24 cellular contexts compared by ENCODE assay signal in genomic region chr6:3758842-3759144, GRCh38. TPM values are rescaled to one million over a fixed set of nuclear protein-coding genes. Genes with fewer than 3 reads are reported as not detected.
DNase-seq lines count a peak whose midpoint lies in the region; ATAC-seq, FAIRE-seq and TF ChIP-seq lines count a peak whose summit lies in the region.
"Had no signal": no experiment of that assay in that cellular context is flagged by ENCODE, and none has a peak within 500 bp of the region (broad histone marks: within the 10 kb centered on the region; RNA-seq: fewer than 3 reads in every experiment).

No MANE protein-coding gene starts in this region.

- no peak overlapping the region for H3K4me3 Mint-ChIP-seq in osteocyte (ENCODE audit: unreplicated experiment)
- H3K4me3 Mint-ChIP-seq in type B pancreatic cell = no peak overlapping the region
- H3K4me3 Mint-ChIP-seq: CD8-positive, alpha-beta T cell; GM23338 had no signal

- no TSS peak for BruUV-seq in HepG2 (replicated peaks; lab: Mats Ljungman, UMichigan)

- no peak for TF ChIP-seq CTCF in HepG2 (CRISPR knock-in tag; IDR thresholded peaks at IDR 0.05)
- TF ChIP-seq CTCF in right lobe of liver (IDR thresholded peaks at IDR 0.05) = no peak
- TF ChIP-seq CTCF in esophagus muscularis mucosa (IDR thresholded peaks at IDR 0.05) = no peak
- no peak for TF ChIP-seq CTCF in osteocyte (IDR thresholded peaks at IDR 0.05)
- TF ChIP-seq CTCF in type B pancreatic cell (conservative IDR thresholded peaks at IDR 0.05) = no peak

- H4K20me1 ChIP-seq in HepG2 (ENCODE audit: insufficient read depth, low read length) = no peaks in the 10 kb centered on the region

- no peaks in the 10 kb centered on the region for H3K79me2 ChIP-seq in HepG2 (ENCODE audit: insufficient read depth, low read length)

- H2AFZ ChIP-seq in HepG2 (ENCODE audit: low read length) = peak overlapping the region; percentile 75
- H2AFZ ChIP-seq: GM23338 had no signal

- CTCF ChIA-PET in HepG2 (lab: Yijun Ruan, JAX; ENCODE audit: low intra/inter-chr PET ratio, low total read pairs) = no interaction called here

- H3K27ac Mint-ChIP-seq in osteocyte (ENCODE audit: unreplicated experiment) (peak overlapping the region; percentile 63), type B pancreatic cell (peak overlapping the region; percentile 88)
- H3K27ac Mint-ChIP-seq: CD8-positive, alpha-beta T cell; GM23338 had no signal

- no peak for TF ChIP-seq RAD21 in HepG2 (CRISPR knock-in tag; IDR thresholded peaks at IDR 0.05)

- in situ Hi-C loops in HepG2 (cut with HindIII; ENCODE audit: extremely low pct_ligation_motif_present, low pct_unique_long_range_greater_than_20kb) = no loop called here

- H3K9ac ChIP-seq in HepG2 (ENCODE audit: insufficient read depth, low read depth, low read length) = peak overlapping the region; percentile 46

- FAIRE-seq in HepG2 (lab: Jason Lieb, UNC) (no peak), frontal cortex (lab: Jason Lieb, UNC) (no peak)
- FAIRE-seq: GM12878 had no signal

- H3K27ac ChIP-seq in HepG2 (ENCODE audit: extremely low read length, insufficient read depth, low read length) = no peak overlapping the region
- no peak overlapping the region for H3K27ac ChIP-seq in right lobe of liver
- peak overlapping the region; percentile 37 to 57 (median 52) for H3K27ac ChIP-seq in esophagus muscularis mucosa (replicated peaks in 1 of 4)
- H3K27ac ChIP-seq: RWPE1 had no signal

- H3K4me1 ChIP-seq in HepG2 (ENCODE audit: insufficient read depth, low read length) = peaks cover 52% of the 10 kb centered on the region
- H3K4me1 ChIP-seq in right lobe of liver = peaks cover 0 to 13% (median 0%) of the 10 kb centered on the region in 4 donors
- peaks cover 0 to 11% (median 9%) of the 10 kb centered on the region in 4 donors for H3K4me1 ChIP-seq in esophagus muscularis mucosa

- intact Hi-C loops in HepG2 (cut with micrococcal nuclease; ENCODE audit: unreplicated experiment) (no loop called here), right lobe of liver (cut with DNase I) (no loop called here), esophagus muscularis mucosa (cut with DNase I) (no loop called here)

- H3K4me2 ChIP-seq in HepG2 (ENCODE audit: low read depth, low read length) = peak overlapping the region; percentile 80
- H3K4me2 ChIP-seq: GM23338 had no signal

- H3K9me3 ChIP-seq in HepG2 (ENCODE audit: low read length) (no peaks in the 10 kb centered on the region), right lobe of liver (no peaks in the 10 kb centered on the region), esophagus muscularis mucosa (no peaks in the 10 kb centered on the region)

- H3K36me3 ChIP-seq in HepG2 (replicated peaks in 1 of 2; ENCODE audit: control insufficient read depth in 1 of 2, insufficient read depth in 2 of 2, low read length in 2 of 2) = no peaks in the 10 kb centered on the region
- H3K36me3 ChIP-seq in right lobe of liver = no peaks in the 10 kb centered on the region
- H3K36me3 ChIP-seq in esophagus muscularis mucosa = no peaks in the 10 kb centered on the region

- H3K36me3 Mint-ChIP-seq in osteocyte (ENCODE audit: unreplicated experiment) = no peaks in the 10 kb centered on the region
- no peaks in the 10 kb centered on the region for H3K36me3 Mint-ChIP-seq in type B pancreatic cell
- H3K36me3 Mint-ChIP-seq: CD8-positive, alpha-beta T cell had no signal

- H3K9me3 Mint-ChIP-seq in osteocyte (ENCODE audit: unreplicated experiment) = no peaks in the 10 kb centered on the region
- H3K9me3 Mint-ChIP-seq in type B pancreatic cell = no peaks in the 10 kb centered on the region
- H3K9me3 Mint-ChIP-seq: CD8-positive, alpha-beta T cell; GM23338 had no signal

- H3K27me3 Mint-ChIP-seq in osteocyte (ENCODE audit: unreplicated experiment) = no peaks in the 10 kb centered on the region
- no peaks in the 10 kb centered on the region for H3K27me3 Mint-ChIP-seq in type B pancreatic cell

- DNase-seq in HepG2 (ENCODE audit: low spot score) (peak; percentile 44), right lobe of liver (no peak), esophagus muscularis mucosa (ENCODE audit: extremely low spot score) (no peak), osteocyte (ENCODE audit: extremely low spot score, unreplicated experiment) (no peak), type B pancreatic cell (ENCODE audit: extremely low spot score, unreplicated experiment) (no peak), frontal cortex (ENCODE audit: low spot score in 2 of 2) (no peak), germinal center (ENCODE audit: low spot score) (no peak)
- DNase-seq in stimulated activated CD4-positive, alpha-beta T cell treated with anti-CD3 and anti-CD28 coated beads, Interleukin-4, amount 100 ng/mL, for 1 hour = no peak
- DNase-seq: 8988T; C1 segment of cervical spinal cord; CD8-positive, alpha-beta T cell; DND-41; HCEC 1CT; KBM-7; NCI-H1092; NCI-H1436; NCI-H1930; NCI-H2227 treated with DMSO at 0.1 percent for 48 hours; NCI-H510A; NK-92 treated with Interleukin-12 subunit alpha and Interleukin-12 subunit beta, amount 100 ng/mL, for 24 hours; SIG-M5 had no signal

- peaks cover 55% of the 10 kb centered on the region for H3K4me1 Mint-ChIP-seq in osteocyte (ENCODE audit: unreplicated experiment)
- H3K4me1 Mint-ChIP-seq in type B pancreatic cell (ENCODE audit: unreplicated experiment) = peaks cover 6% of the 10 kb centered on the region

- peak in 1 of 2 experiments; percentile 50; a peak in 2 of 4 replicates for TF ChIP-seq POLR2A in HepG2 (IDR thresholded peaks at IDR 0.05; ENCODE audit: insufficient read depth in 1 of 2, low read depth in 2 of 2, low read length in 2 of 2)
- TF ChIP-seq POLR2A in right lobe of liver (IDR thresholded peaks at IDR 0.05) = no peak
- TF ChIP-seq POLR2A in esophagus muscularis mucosa (IDR thresholded peaks at IDR 0.05; ENCODE audit: low read depth) = no peak

- H3K4me3 ChIP-seq in HepG2 (replicated peaks in 1 of 3; ENCODE audit: insufficient read depth in 1 of 3, low read depth in 2 of 3, low read length in 3 of 3) (peak overlapping the region; percentile 25 to 52 (median 41)), right lobe of liver (no peak overlapping the region), esophagus muscularis mucosa (no peak overlapping the region)
- H3K4me3 ChIP-seq: GM12878, GM23338 had no signal

- no peaks in the 10 kb centered on the region; a peak in 1 of 5 replicates for H3K27me3 ChIP-seq in HepG2 (ENCODE audit: control insufficient read depth in 1 of 2, insufficient read depth in 2 of 2, low read length in 2 of 2)
- no peaks in the 10 kb centered on the region for H3K27me3 ChIP-seq in right lobe of liver
- H3K27me3 ChIP-seq in esophagus muscularis mucosa = no peaks in the 10 kb centered on the region

- POLR2A ChIA-PET in HepG2 (lab: Yijun Ruan, JAX) = interaction anchor here (0.6 to 3.3 kb wide), 15 partner anchors 9 to 356 kb away, joined by 3 to 36 read pairs (median 6); a partner anchor contains a TSS

- TF ChIP-seq EP300 in HepG2 (IDR thresholded peaks at IDR 0.05; ENCODE audit: low read depth in 2 of 2, low read length in 2 of 2) (no peak), HepG2 (CRISPR knock-in tag; IDR thresholded peaks at IDR 0.05; ENCODE audit: borderline replicate concordance) (no peak), esophagus muscularis mucosa (IDR thresholded peaks at IDR 0.05) (no peak)

- ATAC-seq in HepG2 = peak; percentile 63
- no peak for ATAC-seq in right lobe of liver
- ATAC-seq: CD8-positive, alpha-beta T cell; GM12878; GM23338 had no signal

- WGBS in HepG2 (ENCODE audit: low lambda C conversion rate) = 10% methylated on average over 7 of the region's 7 CpGs
- whole genome bisulfite sequencing in right lobe of liver (ENCODE audit: insufficient coverage, low coverage, low lambda C conversion rate, missing lambda C conversion rate) = 40% methylated on average over 5 of the region's 7 CpGs
- 66% methylated on average over 7 of the region's 7 CpGs for WGBS in esophagus muscularis mucosa

TF ChIP-seq in HepG2, 621 proteins besides CTCF, POLR2A, EP300 and RAD21 (continues in another document):
- TF ChIP-seq HNRNPUL1 (IDR thresholded peaks at IDR 0.05; ENCODE audit: low read depth, low read length) (no peak), NR1H2 (CRISPR knock-in tag; IDR thresholded peaks at IDR 0.05; ENCODE audit: borderline replicate concordance, low read depth) (no peak), ZNF224 (CRISPR knock-in tag; IDR thresholded peaks at IDR 0.05) (0 out of 2 replicates have a peak, but pooled peaks have one; percentile 36), AKAP8 (CRISPR knock-in tag; IDR thresholded peaks at IDR 0.05) (no peak), ASH2L (IDR thresholded peaks at IDR 0.05; ENCODE audit: insufficient read length, low read depth, low read length) (no peak), TAF1 (CRISPR knock-in tag; IDR thresholded peaks at IDR 0.05) (peak; percentile 39; the same call in 1 of the 2 replicates), ZNF570 (CRISPR knock-in tag; IDR thresholded peaks at IDR 0.05; ENCODE audit: borderline replicate concordance) (no peak)

RNA-seq across cellular contexts. Expression of gene PXDC1, which starts 7.3 kb away (rescaled TPM):
- 28.6 and 32.4 TPM in 2 replicates for total RNA-seq in HepG2 (2016; rRNA removed; fragmentation: Illumina TruSeq; extraction: Trizol)
- 21.2 and 24.5 TPM in 2 replicates for total RNA-seq in HepG2 (2016; cell fraction: cytosol; rRNA removed; fragmentation: Illumina TruSeq; extraction: Trizol; ENCODE audit: low read depth)
- total RNA-seq in HepG2 (2016; cell fraction: insoluble cytoplasmic fraction; rRNA removed; fragmentation: Illumina TruSeq; extraction: Trizol) = 22.4 and 30.7 TPM in 2 replicates
- 51.6 and 61.1 TPM in 2 replicates for total RNA-seq in HepG2 (2016; cell fraction: membrane; rRNA removed; fragmentation: Illumina TruSeq; extraction: Trizol)
- 21.9 and 23.1 TPM in 2 replicates for total RNA-seq in HepG2 (2016; cell fraction: nucleus; rRNA removed; fragmentation: Illumina TruSeq; extraction: Trizol)
- polyA plus RNA-seq in HepG2 (2011; rRNA removed) = 34.7 and 36.2 TPM in 2 replicates
- 22.9 and 28.7 TPM in 2 replicates for polyA plus RNA-seq in HepG2 (2011; cell fraction: cytosol; rRNA removed)
- 25.6 and 30.8 TPM in 2 replicates for polyA plus RNA-seq in HepG2 (2011; cell fraction: nucleus; rRNA removed)
- 41.2 and 50.7 TPM in 2 replicates for polyA plus RNA-seq in HepG2 (2012)
- polyA plus RNA-seq in HepG2 (2016; cell fraction: cytosol; fragmentation: Illumina TruSeq; extraction: Trizol; ENCODE audit: low read depth) = 23.8 and 29.3 TPM in 2 replicates
- 31.8 and 38.3 TPM in 2 replicates for polyA plus RNA-seq in HepG2 (2016; cell fraction: insoluble cytoplasmic fraction; fragmentation: Illumina TruSeq; extraction: Trizol; ENCODE audit: low read depth)
- 53.7 and 59.4 TPM in 2 replicates for polyA plus RNA-seq in HepG2 (2016; cell fraction: membrane; fragmentation: Illumina TruSeq; extraction: Trizol; ENCODE audit: low read depth)
- polyA plus RNA-seq in HepG2 (2016; cell fraction: nucleus; fragmentation: Illumina TruSeq; extraction: Trizol; ENCODE audit: insufficient read depth, low read depth) = 39.1 and 43.2 TPM in 2 replicates
- 3.0 and 49.7 TPM in 2 replicates for polyA minus RNA-seq in HepG2 (2011; rRNA and poly(A)+ RNA removed; ENCODE audit: low replicate concordance)
- 24.8 and 27.3 TPM in 2 replicates for polyA minus RNA-seq in HepG2 (2011; cell fraction: cytosol; rRNA and poly(A)+ RNA removed)
- 11.2 and 12.4 TPM in 2 replicates for polyA minus RNA-seq in HepG2 (2011; cell fraction: nucleus; rRNA and poly(A)+ RNA removed)
- 100 to 1,000 TPM in 3 of 6 experiments, 10 to 100 TPM in 3; 50.5 to 250 (median 97.5) TPM for total RNA-seq in right lobe of liver
- 100 to 1,000 TPM; 111 to 232 (median 165) TPM for total RNA-seq in esophagus muscularis mucosa
- total RNA-seq in osteocyte = 129 and 131 TPM in 2 replicates
- total RNA-seq in type B pancreatic cell (ENCODE audit: low replicate concordance) = 23.6 and 57.2 TPM in 2 replicates
- total RNA-seq in frontal cortex = 7.3 TPM

Comparison
In these comparisons a context has a peak if more than half of its experiments do, and no peak if none do; other contexts are left out.
1. H3K4me3 ChIP-seq: peak in HepG2 (3 of 3); none in right lobe of liver (0 of 3) and esophagus muscularis mucosa (0 of 4).
2. H3K27ac ChIP-seq: peak in esophagus muscularis mucosa (4 of 4); none in HepG2 (single experiment) and right lobe of liver (0 of 3).